12 cellular contexts compared by ENCODE assay signal in the genomic region with DNA sequence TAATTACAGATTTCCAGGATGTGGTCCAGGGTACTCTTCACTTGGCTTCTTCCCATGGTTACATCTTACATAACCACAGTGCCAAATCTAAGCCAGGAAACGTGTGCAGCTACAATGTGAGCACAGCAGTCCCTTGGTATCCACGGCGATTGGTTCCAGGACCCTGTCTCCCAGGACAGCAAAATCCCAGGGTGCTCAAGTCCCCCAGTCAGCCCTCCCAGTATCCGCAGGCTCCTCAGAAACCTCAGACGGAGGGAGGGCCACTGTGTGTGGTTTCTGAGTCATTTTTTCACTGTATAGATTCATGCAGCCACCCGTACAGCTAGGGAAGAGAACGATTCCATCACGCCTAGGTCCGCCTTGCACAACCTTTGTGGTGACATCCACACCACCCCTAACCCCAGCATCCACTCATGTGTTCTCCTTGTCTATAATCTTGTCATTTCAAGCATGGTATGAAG. TPM values are rescaled to one million over a fixed set of nuclear protein-coding genes. Genes with fewer than 3 reads are reported as not detected.
DNase-seq lines count a peak whose midpoint lies in the region; ATAC-seq, FAIRE-seq and TF ChIP-seq lines count a peak whose summit lies in the region.
"Had no signal": no experiment of that assay in that cellular context is flagged by ENCODE, and none has a peak within 500 bp of the region (broad histone marks: within the 10 kb centered on the region; RNA-seq: fewer than 3 reads in every experiment).

No MANE protein-coding gene starts in this region.

- H3K4me1 ChIP-seq in foreskin keratinocyte, result no peaks in the 10 kb centered on the region

- no peak overlapping the region for H3K4me3 ChIP-seq in H7 (ENCODE audit: insufficient read depth, low read depth, low read length)

- FAIRE-seq in urothelium cell line (lab: Jason Lieb, UNC), result peak; percentile 63

- no peaks in the 10 kb centered on the region for H3K36me3 Mint-ChIP-seq in activated CD4-positive, alpha-beta T cell treated with anti-CD3 and anti-CD28 coated beads, Interleukin-2, amount 10 ng/mL, durations not matched to agents 7 days and 5 days (ENCODE audit: low read depth)
- H3K36me3 Mint-ChIP-seq: CD4-positive, CD25-positive, alpha-beta regulatory T cell had no signal

- peaks cover 30% of the 10 kb centered on the region for H3K4me1 Mint-ChIP-seq in activated CD4-positive, alpha-beta T cell treated with anti-CD3 and anti-CD28 coated beads, Interleukin-2, amount 10 ng/mL, durations not matched to agents 7 days and 5 days

- no peak overlapping the region for H3K27ac Mint-ChIP-seq in activated CD4-positive, alpha-beta T cell treated with anti-CD3 and anti-CD28 coated beads, Interleukin-2, amount 10 ng/mL, durations not matched to agents 7 days and 5 days

- peak; percentile 83 for ATAC-seq in foreskin keratinocyte
- ATAC-seq in GM21367 (IDR thresholded peaks at IDR 0.05; ENCODE audit: unreplicated experiment), result no peak

- no peak overlapping the region for H3K27ac ChIP-seq in foreskin keratinocyte

- DNase-seq in stimulated activated CD4-positive, alpha-beta T cell treated with anti-CD3 and anti-CD28 coated beads, Interleukin-15, amount 100 ng/mL, for 24 hours, result peak; percentile 18
- no peak for DNase-seq in stimulated activated CD4-positive, alpha-beta T cell treated with anti-CD3 and anti-CD28 coated beads, Interleukin-4, amount 100 ng/mL, for 24 hours
- peak; percentile 55 for DNase-seq in SW480 (ENCODE audit: low spot score)
- DNase-seq in foreskin keratinocyte, result peak; percentile 54 to 66
- DNase-seq in urothelium cell line (ENCODE audit: low spot score), result peak; percentile 76
- DNase-seq in H7, result no peak
- no peak for DNase-seq in activated CD4-positive, alpha-beta T cell treated with anti-CD3 and anti-CD28 coated beads, Interleukin-2, amount 10 ng/mL, durations not matched to agents 7 days and 5 days
- DNase-seq: activated effector memory CD4-positive, alpha-beta T cell treated with anti-CD3 and anti-CD28 coated beads, Interleukin-2, amount 50 U/mL, for 16 hours; CD4-positive, CD25-positive, alpha-beta regulatory T cell; glutamatergic neuron; NK-92 treated with Interleukin-12 subunit alpha and Interleukin-12 subunit beta, amount 100 ng/mL, for 24 hours had no signal

- H3K27me3 ChIP-seq in foreskin keratinocyte (peaks cover 7% of the 10 kb centered on the region), H7 (ENCODE audit: control insufficient read depth, insufficient read depth, low read length) (no peaks in the 10 kb centered on the region)

- no peak overlapping the region for H3K4me3 Mint-ChIP-seq in activated CD4-positive, alpha-beta T cell treated with anti-CD3 and anti-CD28 coated beads, Interleukin-2, amount 10 ng/mL, durations not matched to agents 7 days and 5 days
- H3K4me3 Mint-ChIP-seq: CD4-positive, CD25-positive, alpha-beta regulatory T cell had no signal

- H3K9me3 Mint-ChIP-seq in activated CD4-positive, alpha-beta T cell treated with anti-CD3 and anti-CD28 coated beads, Interleukin-2, amount 10 ng/mL, durations not matched to agents 7 days and 5 days, result no peaks in the 10 kb centered on the region

- CTCF ChIA-PET in activated CD4-positive, alpha-beta T cell treated with anti-CD3 and anti-CD28 coated beads, Interleukin-2, amount 10 ng/mL, durations not matched to agents 7 days and 5 days (lab: Charles Lee), result no interaction called here

- POLR2A ChIA-PET in activated CD4-positive, alpha-beta T cell treated with anti-CD3 and anti-CD28 coated beads, Interleukin-2, amount 10 ng/mL, durations not matched to agents 7 days and 5 days (lab: Charles Lee), result no interaction called here

- no peak for TF ChIP-seq CTCF in foreskin keratinocyte (conservative IDR thresholded peaks at IDR 0.05)

- no peaks in the 10 kb centered on the region for H3K36me3 ChIP-seq in H7 (replicated peaks; ENCODE audit: control insufficient read depth, insufficient read depth, low read length)

- peaks cover 7% of the 10 kb centered on the region for H3K27me3 Mint-ChIP-seq in activated CD4-positive, alpha-beta T cell treated with anti-CD3 and anti-CD28 coated beads, Interleukin-2, amount 10 ng/mL, durations not matched to agents 7 days and 5 days
- H3K27me3 Mint-ChIP-seq: CD4-positive, CD25-positive, alpha-beta regulatory T cell had no signal

RNA-seq across cellular contexts. Expression of a gene that starts 11.1 kb away (rescaled TPM):
- 0.17 and 0.25 TPM in 2 replicates for total RNA-seq in foreskin keratinocyte
- polyA plus RNA-seq in foreskin keratinocyte, result 0.10 TPM in 2 replicates
- total RNA-seq in H7 (2014; rRNA removed; shearing (Covaris generic)), result 0.24 and 0.37 TPM in 2 replicates
- total RNA-seq in activated CD4-positive, alpha-beta T cell treated with anti-CD3 and anti-CD28 coated beads, Interleukin-2, amount 10 ng/mL, durations not matched to agents 7 days and 5 days, result not detected
- total RNA-seq: CD4-positive, CD25-positive, alpha-beta regulatory T cell had no signal

Comparison
In these comparisons a context has a peak if more than half of its experiments do, and no peak if none do; other contexts are left out.
1. DNase-seq: peak in stimulated activated CD4-positive, alpha-beta T cell treated with anti-CD3 and anti-CD28 coated beads, Interleukin-15, amount 100 ng/mL, for 24 hours (single experiment), SW480 (single experiment), foreskin keratinocyte (2 of 2) and urothelium cell line (single experiment); none in stimulated activated CD4-positive, alpha-beta T cell treated with anti-CD3 and anti-CD28 coated beads, Interleukin-4, amount 100 ng/mL, for 24 hours (single experiment), H7 (single experiment) and activated CD4-positive, alpha-beta T cell treated with anti-CD3 and anti-CD28 coated beads, Interleukin-2, amount 10 ng/mL, durations not matched to agents 7 days and 5 days (single experiment).